16 cellular contexts compared by ENCODE assay signal in the genomic region with DNA sequence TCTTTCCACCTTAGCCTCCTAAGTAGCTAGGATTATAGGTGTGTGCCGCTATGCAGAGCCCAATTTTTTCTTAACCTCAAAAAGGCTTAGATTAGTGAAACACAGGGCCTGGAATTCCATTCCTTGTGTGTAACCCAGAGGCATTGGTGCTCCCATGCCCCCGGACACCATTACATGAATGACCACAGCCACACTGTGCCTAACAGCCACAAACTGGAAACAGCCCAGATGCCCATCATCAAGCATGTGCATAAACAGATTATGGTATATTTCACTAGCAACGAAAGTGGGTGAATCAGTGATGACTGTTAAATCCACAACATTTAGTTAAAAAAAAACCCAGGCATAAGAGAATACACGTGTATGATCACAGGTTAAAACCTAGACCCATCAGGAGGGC. TPM values are rescaled to one million over a fixed set of nuclear protein-coding genes. Genes with fewer than 3 reads are reported as not detected.
"Had no signal": no experiment of that assay in that cellular context is flagged by ENCODE, and none has a peak within 500 bp of the region (broad histone marks: within the 10 kb centered on the region; RNA-seq: fewer than 3 reads in every experiment).

No MANE protein-coding gene starts in this region.

- H3K9me3 ChIP-seq: ascending aorta, colonic mucosa, tibial nerve, vagina had no signal

- H3K36me3 ChIP-seq: ascending aorta, colonic mucosa, tibial nerve, vagina had no signal

- ATAC-seq: stimulated activated memory B cell treated with anti-CD40 and anti-IgM and Interleukin-4, amounts not matched to agents 10 μg/mL and 1 μg/mL and 100 μg/mL, for 72 hours had no signal

- H3K4me3 ChIP-seq: colonic mucosa, smooth muscle cell had no signal

- DNase-seq: activated CD4-positive, alpha-beta memory T cell treated with anti-CD3 and anti-CD28 coated beads for 36 hours; activated CD4-positive, CD25-positive, alpha-beta regulatory T cell treated with anti-CD3 and anti-CD28 coated beads, Interleukin-2, amount 50 U/mL, for 72 hours; activated naive CD8-positive, alpha-beta T cell treated with anti-CD3 and anti-CD28 coated beads, Interleukin-2, amount 10 ng/mL, durations not matched to agents 7 days and 5 days; colonic mucosa; effector CD4-positive, alpha-beta T cell; hippocampal formation had no signal

- H3K27ac ChIP-seq: colonic mucosa, tibial nerve, vagina had no signal

- H3K4me2 ChIP-seq: smooth muscle cell had no signal

- H3K9me3 Mint-ChIP-seq: activated CD4-positive, alpha-beta memory T cell treated with anti-CD3 and anti-CD28 coated beads for 36 hours; activated naive CD8-positive, alpha-beta T cell treated with anti-CD3 and anti-CD28 coated beads, Interleukin-2, amount 10 ng/mL, durations not matched to agents 7 days and 5 days; stimulated activated memory B cell treated with anti-CD40 and anti-IgM and Interleukin-4, amounts not matched to agents 10 μg/mL and 1 μg/mL and 100 μg/mL, for 72 hours; T-helper 2 cell treated with Interferon-gamma antibody and Interleukin-4, amounts not matched to agents 5 μg/mL and 100 μg/mL, for 36 hours had no signal

- H3K36me3 Mint-ChIP-seq: activated CD4-positive, alpha-beta memory T cell treated with anti-CD3 and anti-CD28 coated beads for 36 hours; activated naive CD8-positive, alpha-beta T cell treated with anti-CD3 and anti-CD28 coated beads, Interleukin-2, amount 10 ng/mL, durations not matched to agents 7 days and 5 days; stimulated activated memory B cell treated with anti-CD40 and anti-IgM and Interleukin-4, amounts not matched to agents 10 μg/mL and 1 μg/mL and 100 μg/mL, for 72 hours had no signal

- H3K27ac Mint-ChIP-seq: activated CD4-positive, alpha-beta memory T cell treated with anti-CD3 and anti-CD28 coated beads for 36 hours; activated naive CD8-positive, alpha-beta T cell treated with anti-CD3 and anti-CD28 coated beads, Interleukin-2, amount 10 ng/mL, durations not matched to agents 7 days and 5 days; stimulated activated memory B cell treated with anti-CD40 and anti-IgM and Interleukin-4, amounts not matched to agents 10 μg/mL and 1 μg/mL and 100 μg/mL, for 72 hours; T-helper 2 cell treated with Interferon-gamma antibody and Interleukin-4, amounts not matched to agents 5 μg/mL and 100 μg/mL, for 36 hours had no signal

- H3K4me1 ChIP-seq: colonic mucosa had no signal

- H3K27me3 ChIP-seq: ascending aorta, colonic mucosa, tibial nerve, vagina had no signal

- H3K4me3 Mint-ChIP-seq: activated CD4-positive, alpha-beta memory T cell treated with anti-CD3 and anti-CD28 coated beads for 36 hours; stimulated activated memory B cell treated with anti-CD40 and anti-IgM and Interleukin-4, amounts not matched to agents 10 μg/mL and 1 μg/mL and 100 μg/mL, for 72 hours had no signal

RNA-seq across cellular contexts. Expression of a gene that starts 24.4 kb away (rescaled TPM):
- total RNA-seq: activated CD4-positive, alpha-beta memory T cell treated with anti-CD3 and anti-CD28 coated beads for 36 hours; activated naive CD8-positive, alpha-beta T cell treated with anti-CD3 and anti-CD28 coated beads, Interleukin-2, amount 10 ng/mL, durations not matched to agents 7 days and 5 days; ascending aorta; colonic mucosa; lower leg skin; myocyte; right cardiac atrium; smooth muscle cell; subcutaneous adipose tissue; tibial nerve; vagina had no signal
- polyA plus RNA-seq: right cardiac atrium, smooth muscle cell had no signal
